In genomic region chr5:129135633-129136032, GRCh38 we compare ENCODE assay signal across 9 cellular contexts. TPM values are rescaled to one million over a fixed set of nuclear protein-coding genes. Genes with fewer than 3 reads are reported as not detected.
DNase-seq lines count a peak whose midpoint lies in the region; ATAC-seq and TF ChIP-seq lines count a peak whose summit lies in the region.
"Had no signal": no experiment of that assay in that cellular context is flagged by ENCODE, and none has a peak within 500 bp of the region (broad histone marks: within the 10 kb centered on the region; RNA-seq: fewer than 3 reads in every experiment).

No MANE protein-coding gene starts in this region.

- H3K4me1 Mint-ChIP-seq in activated T-helper 2 cell treated with anti-CD3 and anti-CD28 coated beads, Interferon-gamma antibody, Interleukin-2, Interleukin-4, amounts not matched to agents 10 μg/mL and 5 μg/mL and 100 μg/mL, durations not matched to agents 14 hours and 24 hours and 36 hours (ENCODE audit: low read depth): no peaks in the 10 kb centered on the region

- H3K36me3 ChIP-seq in iPS DF 6.9 (ENCODE audit: control insufficient read depth, insufficient read depth, low read length) (no peaks in the 10 kb centered on the region), gastrocnemius medialis (no peaks in the 10 kb centered on the region)

- no peak overlapping the region for H3K4me3 Mint-ChIP-seq in activated T-helper 2 cell treated with anti-CD3 and anti-CD28 coated beads, Interferon-gamma antibody, Interleukin-2, Interleukin-4, amounts not matched to agents 10 μg/mL and 5 μg/mL and 100 μg/mL, durations not matched to agents 14 hours and 24 hours and 36 hours (ENCODE audit: low read depth)

- DNase-seq in SKM-1 treated with dmso at 0.1 percent for 144 hours (lab: John Stamatoyannopoulos, UW; ENCODE audit: unreplicated experiment) (peak; percentile 2), SKM-1 (lab: John Stamatoyannopoulos, UW; ENCODE audit: unreplicated experiment) (no peak), Kasumi-1 (lab: John Stamatoyannopoulos, UW) (peak; percentile 4 to 19), iPS DF 6.9 (ENCODE audit: low read depth, low spot score) (peak; percentile 11), DMS79 treated with DMSO at 0.1 percent for 48 hours (lab: John Stamatoyannopoulos, UW) (no peak), gastrocnemius medialis (no peak)
- no peak for DNase-seq in activated T-helper 2 cell treated with anti-CD3 and anti-CD28 coated beads, Interferon-gamma antibody, Interleukin-2, Interleukin-4, amounts not matched to agents 10 μg/mL and 5 μg/mL and 100 μg/mL, durations not matched to agents 14 hours and 24 hours and 36 hours (ENCODE audit: low spot score)
- DNase-seq: NK-92 treated with Interleukin-12 subunit alpha and Interleukin-12 subunit beta, amount 100 ng/mL, for 24 hours had no signal

- H3K27me3 ChIP-seq in iPS DF 6.9 (ENCODE audit: control insufficient read depth, insufficient read depth, low read length) (no peaks in the 10 kb centered on the region), gastrocnemius medialis (no peaks in the 10 kb centered on the region)

- peaks cover 3% of the 10 kb centered on the region for H3K27me3 Mint-ChIP-seq in activated T-helper 2 cell treated with anti-CD3 and anti-CD28 coated beads, Interferon-gamma antibody, Interleukin-2, Interleukin-4, amounts not matched to agents 10 μg/mL and 5 μg/mL and 100 μg/mL, durations not matched to agents 14 hours and 24 hours and 36 hours (ENCODE audit: low read depth)

- no peak for TF ChIP-seq CTCF in gastrocnemius medialis (IDR thresholded peaks at IDR 0.05 in 4 of 5, conservative IDR thresholded peaks at IDR 0.05 in 1 of 5)

- no peaks in the 10 kb centered on the region for H3K4me1 ChIP-seq in iPS DF 6.9 (ENCODE audit: control insufficient read depth, insufficient read depth, low read length)
- H3K4me1 ChIP-seq in gastrocnemius medialis: no peaks in the 10 kb centered on the region

- no peak for TF ChIP-seq POLR2A in gastrocnemius medialis (IDR thresholded peaks at IDR 0.05)

- no peak overlapping the region for H3K27ac ChIP-seq in iPS DF 6.9 (ENCODE audit: low read length)
- H3K27ac ChIP-seq in gastrocnemius medialis: no peak overlapping the region

- H3K4me3 ChIP-seq in iPS DF 6.9 (ENCODE audit: low read length): no peak overlapping the region
- no peak overlapping the region for H3K4me3 ChIP-seq in gastrocnemius medialis

- H3K36me3 Mint-ChIP-seq in activated T-helper 2 cell treated with anti-CD3 and anti-CD28 coated beads, Interferon-gamma antibody, Interleukin-2, Interleukin-4, amounts not matched to agents 10 μg/mL and 5 μg/mL and 100 μg/mL, durations not matched to agents 14 hours and 24 hours and 36 hours (ENCODE audit: low read depth): no peaks in the 10 kb centered on the region

- in situ Hi-C loops in gastrocnemius medialis (cut with MboI; ENCODE audit: low sequenced_read_pairs in 4 of 4): no loop called here

- intact Hi-C loops in activated T-helper 2 cell treated with anti-CD3 and anti-CD28 coated beads, Interferon-gamma antibody, Interleukin-2, Interleukin-4, amounts not matched to agents 10 μg/mL and 5 μg/mL and 100 μg/mL, durations not matched to agents 14 hours and 24 hours and 36 hours (cut with micrococcal nuclease): no loop called here
- intact Hi-C loops in gastrocnemius medialis (cut with DNase I; ENCODE audit: low total_unique reads): no loop called here

- no peak overlapping the region for H3K27ac Mint-ChIP-seq in activated T-helper 2 cell treated with anti-CD3 and anti-CD28 coated beads, Interferon-gamma antibody, Interleukin-2, Interleukin-4, amounts not matched to agents 10 μg/mL and 5 μg/mL and 100 μg/mL, durations not matched to agents 14 hours and 24 hours and 36 hours

- peak; percentile 68 for ATAC-seq in GM21723 (IDR thresholded peaks at IDR 0.05; ENCODE audit: unreplicated experiment)
- no peak for ATAC-seq in gastrocnemius medialis

- no peaks in the 10 kb centered on the region for H3K9me3 Mint-ChIP-seq in activated T-helper 2 cell treated with anti-CD3 and anti-CD28 coated beads, Interferon-gamma antibody, Interleukin-2, Interleukin-4, amounts not matched to agents 10 μg/mL and 5 μg/mL and 100 μg/mL, durations not matched to agents 14 hours and 24 hours and 36 hours

- H3K9me3 ChIP-seq in iPS DF 6.9 (ENCODE audit: control insufficient read depth, insufficient read depth, low read length): no peaks in the 10 kb centered on the region
- H3K9me3 ChIP-seq in gastrocnemius medialis: no peaks in the 10 kb centered on the region

RNA-seq across cellular contexts. Expression of gene ISOC1, which starts 41.1 kb away (rescaled TPM):
- total RNA-seq in activated T-helper 2 cell treated with anti-CD3 and anti-CD28 coated beads, Interferon-gamma antibody, Interleukin-2, Interleukin-4, amounts not matched to agents 10 μg/mL and 5 μg/mL and 100 μg/mL, durations not matched to agents 14 hours and 24 hours and 36 hours: 26.6 and 28.1 TPM in 2 replicates
- 10 to 100 TPM; 11.0 to 14.0 (median 12.9) TPM for total RNA-seq in gastrocnemius medialis

Comparison
In these comparisons a context has a peak if more than half of its experiments do, and no peak if none do; other contexts are left out.
1. DNase-seq: peak in SKM-1 treated with dmso at 0.1 percent for 144 hours (single experiment), Kasumi-1 (2 of 2) and iPS DF 6.9 (single experiment); none in SKM-1 (single experiment), activated T-helper 2 cell treated with anti-CD3 and anti-CD28 coated beads, Interferon-gamma antibody, Interleukin-2, Interleukin-4, amounts not matched to agents 10 μg/mL and 5 μg/mL and 100 μg/mL, durations not matched to agents 14 hours and 24 hours and 36 hours (single experiment), DMS79 treated with DMSO at 0.1 percent for 48 hours (single experiment) and gastrocnemius medialis (0 of 2).